10 cellular contexts compared by ENCODE assay signal in genomic region chr19:48490980-48491792, GRCh38. TPM values are rescaled to one million over a fixed set of nuclear protein-coding genes. Genes with fewer than 3 reads are reported as not detected.
DNase-seq lines count a peak whose midpoint lies in the region; ATAC-seq and TF ChIP-seq lines count a peak whose summit lies in the region.
"Had no signal": no experiment of that assay in that cellular context is flagged by ENCODE, and none has a peak within 500 bp of the region (broad histone marks: within the 10 kb centered on the region; RNA-seq: fewer than 3 reads in every experiment).

No MANE protein-coding gene starts in this region.

- ATAC-seq in upper lobe of right lung (no peak), GM19324 (IDR thresholded peaks at IDR 0.05; ENCODE audit: low FRiP score, unreplicated experiment) (no peak)

- H3K27me3 ChIP-seq in upper lobe of right lung: no peaks in the 10 kb centered on the region

- DNase-seq in DMS53 (lab: John Stamatoyannopoulos, UW) (peak; percentile 58), DMS53 treated with DMSO at 0.1 percent for 48 hours (lab: John Stamatoyannopoulos, UW; ENCODE audit: unreplicated experiment) (no peak), NCI-H82 (lab: John Stamatoyannopoulos, UW) (peak; percentile 80), iPS-NIHi7 (ENCODE audit: extremely low spot score) (peak; percentile 87), upper lobe of right lung (peak; percentile 79), EL (no peak)
- peak; percentile 44 for DNase-seq in activated effector memory CD4-positive, alpha-beta T cell treated with Interleukin-2 at 50 U/mL for 16 hours

- no peaks in the 10 kb centered on the region for H3K36me3 ChIP-seq in upper lobe of right lung
- H3K36me3 ChIP-seq: SJSA1 had no signal

- H3K4me1 ChIP-seq in upper lobe of right lung: peaks cover 17% of the 10 kb centered on the region

- H3K27ac ChIP-seq in upper lobe of right lung: no peak overlapping the region
- H3K27ac ChIP-seq: SJSA1 had no signal

- no peaks in the 10 kb centered on the region for H3K9me3 ChIP-seq in upper lobe of right lung
- H3K9me3 ChIP-seq: SJSA1 had no signal

- intact Hi-C loops in upper lobe of right lung (cut with DNase I): loop anchor here (10.0 kb wide), 1 partner anchor 94 kb away; no protein-coding TSS in a partner anchor

- no peak overlapping the region for H3K4me3 ChIP-seq in upper lobe of right lung
- H3K4me3 ChIP-seq: SJSA1 had no signal

- no peak for TF ChIP-seq CTCF in upper lobe of right lung (IDR thresholded peaks at IDR 0.05)

RNA-seq across cellular contexts. Expression of gene LMTK3, which starts 20.4 kb away (rescaled TPM):
- 7.1 TPM for total RNA-seq in upper lobe of right lung
- total RNA-seq: lung microvascular endothelial cell, SJSA1 had no signal

RNA-seq across cellular contexts. Expression of gene CYTH2, which starts 22.0 kb away (rescaled TPM):
- 60.7 TPM for total RNA-seq in upper lobe of right lung

RNA-seq across cellular contexts. Expression of gene KCNJ14, which starts 35.8 kb away (rescaled TPM):
- 1.1 TPM for total RNA-seq in upper lobe of right lung

RNA-seq across cellular contexts. Expression of gene GRWD1, which starts 45.4 kb away (rescaled TPM):
- 27.1 TPM for total RNA-seq in upper lobe of right lung

Comparison
In these comparisons a context has a peak if more than half of its experiments do, and no peak if none do; other contexts are left out.
1. DNase-seq: peak in DMS53 (single experiment), NCI-H82 (single experiment), activated effector memory CD4-positive, alpha-beta T cell treated with Interleukin-2 at 50 U/mL for 16 hours (single experiment), iPS-NIHi7 (single experiment) and upper lobe of right lung (single experiment); none in DMS53 treated with DMSO at 0.1 percent for 48 hours (single experiment) and EL (single experiment).